In the genomic region with DNA sequence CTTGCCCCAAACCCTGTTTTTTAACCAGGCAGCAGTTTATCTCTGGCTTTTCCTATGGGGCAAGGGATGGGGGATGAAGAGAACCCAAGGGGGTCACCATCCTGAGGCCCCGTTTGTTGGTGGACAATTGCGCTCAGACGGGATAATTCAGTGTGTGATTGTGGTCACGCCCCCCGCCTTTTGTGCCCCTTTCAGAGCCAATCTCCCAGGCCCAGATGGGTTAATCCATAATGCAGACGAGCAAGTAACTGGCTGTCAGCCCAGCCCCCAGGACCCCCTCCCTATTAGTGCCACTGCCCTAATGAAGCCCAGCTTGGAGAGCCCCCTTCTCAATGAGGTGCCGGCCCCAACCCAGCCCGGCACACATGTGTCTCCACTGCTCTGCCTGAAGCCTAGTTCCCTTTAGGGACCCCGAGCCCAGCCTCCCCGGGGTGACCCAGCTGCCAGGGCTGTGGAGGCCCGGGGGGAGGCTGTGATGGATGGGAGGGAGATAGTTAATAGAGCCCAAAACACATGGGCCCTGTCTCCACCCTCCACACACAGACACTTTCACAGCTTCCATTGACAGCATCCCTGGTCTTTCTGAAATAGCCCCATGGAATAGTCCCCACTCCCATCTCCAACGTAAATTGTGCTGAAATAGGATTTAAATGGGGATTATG, we compare ENCODE assay signal across 30 cellular contexts. TPM values are rescaled to one million over a fixed set of nuclear protein-coding genes. Genes with fewer than 3 reads are reported as not detected.
"Had no signal": no experiment of that assay in that cellular context is flagged by ENCODE, and none has a peak within 500 bp of the region (broad histone marks: within the 10 kb centered on the region; RNA-seq: fewer than 3 reads in every experiment).

No MANE protein-coding gene starts in this region.

- H3K4me3 ChIP-seq: left ventricle myocardium inferior, lung, mucosa of descending colon, pancreas, prostate gland, skin epidermis, stomach, suprapubic skin, thoracic aorta, tibial artery, uterus had no signal

- H3K36me3 Mint-ChIP-seq: immature natural killer cell; naive thymus-derived CD4-positive, alpha-beta T cell; natural killer cell treated with Interleukin-12 subunit alpha and Interleukin-12 subunit beta and Interleukin-15 and Interleukin-18, amount 100 ng/mL, for 72 hours; stimulated activated naive B cell treated with anti-CD40 and anti-IgM and Interleukin-4, amounts not matched to agents 10 μg/mL and 1 μg/mL and 100 μg/mL, for 72 hours had no signal

- H3K36me3 ChIP-seq: left ventricle myocardium inferior, pancreas, prostate gland, stomach, suprapubic skin, thoracic aorta, tibial artery, uterus had no signal

- H3K9me3 ChIP-seq: left ventricle myocardium inferior, mucosa of descending colon, pancreas, prostate gland, suprapubic skin, thoracic aorta, tibial artery, uterus had no signal

- DNase-seq: hypothalamus; immature natural killer cell; kidney; left colon; left ventricle myocardium inferior; mesendoderm; midbrain; mucosa of descending colon; naive thymus-derived CD4-positive, alpha-beta T cell; retina; stimulated activated CD4-positive, alpha-beta T cell treated with anti-CD3 and anti-CD28 coated beads, Interleukin-12 subunit alpha, Interleukin-12 subunit beta, amount 100 ng/mL, for 4 hours; stimulated activated CD4-positive, alpha-beta T cell treated with anti-CD3 and anti-CD28 coated beads, Interleukin-15, amount 100 ng/mL, for 24 hours; stimulated activated CD4-positive, alpha-beta T cell treated with anti-CD3 and anti-CD28 coated beads, Interleukin-2, amount 100 ng/mL, for 24 hours; stimulated activated CD4-positive, alpha-beta T cell treated with anti-CD3 and anti-CD28 coated beads, Interleukin-4, amount 100 ng/mL, for 1 hour; stimulated activated naive B cell treated with anti-CD40 and anti-IgM and Interleukin-4, amounts not matched to agents 10 μg/mL and 1 μg/mL and 100 μg/mL, for 72 hours; stimulated activated naive CD8-positive, alpha-beta T cell treated with anti-CD3 and anti-CD28 coated beads, Interleukin-15, Interleukin-2, amounts not matched to agents 100 U/mL and 50 U/mL, for 24 hours; stomach; tibial artery; trophoblast cell; uterus had no signal

- ATAC-seq: left colon; mucosa of descending colon; naive thymus-derived CD4-positive, alpha-beta T cell; pancreas; right cardiac atrium; sciatic nerve; stimulated activated naive B cell treated with anti-CD40 and anti-IgM and Interleukin-4, amounts not matched to agents 10 μg/mL and 1 μg/mL and 100 μg/mL, for 72 hours; stimulated activated naive CD8-positive, alpha-beta T cell treated with anti-CD3 and anti-CD28 coated beads, Interleukin-15, Interleukin-2, amounts not matched to agents 100 U/mL and 50 U/mL, for 24 hours had no signal

- H3K27ac Mint-ChIP-seq: immature natural killer cell; naive thymus-derived CD4-positive, alpha-beta T cell; natural killer cell treated with Interleukin-12 subunit alpha and Interleukin-12 subunit beta and Interleukin-15 and Interleukin-18, amount 100 ng/mL, for 72 hours; stimulated activated naive B cell treated with anti-CD40 and anti-IgM and Interleukin-4, amounts not matched to agents 10 μg/mL and 1 μg/mL and 100 μg/mL, for 72 hours had no signal

- H3K27ac ChIP-seq: left ventricle myocardium inferior, pancreas, prostate gland, skin epidermis, stomach, suprapubic skin, thoracic aorta, tibial artery, uterus had no signal

- H3K4me1 Mint-ChIP-seq: immature natural killer cell had no signal

- H3K4me1 ChIP-seq: pancreas, prostate gland, uterus had no signal

- H3K9me3 Mint-ChIP-seq: natural killer cell treated with Interleukin-12 subunit alpha and Interleukin-12 subunit beta and Interleukin-15 and Interleukin-18, amount 100 ng/mL, for 72 hours; stimulated activated naive B cell treated with anti-CD40 and anti-IgM and Interleukin-4, amounts not matched to agents 10 μg/mL and 1 μg/mL and 100 μg/mL, for 72 hours had no signal

- H3K4me3 Mint-ChIP-seq: immature natural killer cell; naive thymus-derived CD4-positive, alpha-beta T cell; natural killer cell treated with Interleukin-12 subunit alpha and Interleukin-12 subunit beta and Interleukin-15 and Interleukin-18, amount 100 ng/mL, for 72 hours; stimulated activated naive B cell treated with anti-CD40 and anti-IgM and Interleukin-4, amounts not matched to agents 10 μg/mL and 1 μg/mL and 100 μg/mL, for 72 hours had no signal

RNA-seq across cellular contexts. Expression of a gene that starts 51.5 kb away (rescaled TPM):
- total RNA-seq: natural killer cell treated with Interleukin-12 subunit alpha and Interleukin-12 subunit beta and Interleukin-15 and Interleukin-18, amount 100 ng/mL, for 72 hours had no signal
- polyA plus RNA-seq: immature natural killer cell, neural cell had no signal
